In genomic region chr12:79997115-79997805, GRCh38 we compare ENCODE assay signal across 9 cellular contexts.
A peak's percentile ranks its signal among the peaks of the same experiment; 100 is the strongest.
DNase-seq lines count a peak whose midpoint lies in the region; ATAC-seq and TF ChIP-seq lines count a peak whose summit lies in the region.
"Had no signal": no experiment of that assay in that cellular context is flagged by ENCODE, and none has a peak within 500 bp of the region (broad histone marks: within the 10 kb centered on the region; RNA-seq: fewer than 3 reads in every experiment).

No MANE protein-coding gene starts in this region.

- WGBS in neuronal stem cell (ENCODE audit: extremely low coverage in 2 of 2, insufficient read length in 2 of 2, insufficient replicate concordance in 1 of 2), 2 donors: no CpG with 5 or more reads among the region's 2 CpGs

- H3K4me2 ChIP-seq in neuronal stem cell (ENCODE audit: insufficient read depth, low read length, poor library complexity, severe bottlenecking): no peak overlapping the region

- no peak overlapping the region for H2BK120ac ChIP-seq in neuronal stem cell (ENCODE audit: low read depth, low read length)

- no peak overlapping the region for H2AK5ac ChIP-seq in neuronal stem cell (ENCODE audit: low read depth, low read length)

- H4K8ac ChIP-seq in neuronal stem cell (ENCODE audit: low read depth, low read length): no peak overlapping the region

- no peak overlapping the region for H3K18ac ChIP-seq in neuronal stem cell (ENCODE audit: low read length)

- no peak overlapping the region for H3K4ac ChIP-seq in neuronal stem cell (ENCODE audit: low read length)

- H3K9me3 ChIP-seq in neuronal stem cell (replicated peaks in 1 of 2; ENCODE audit: control insufficient read depth in 2 of 2, insufficient read depth in 1 of 2, low read depth in 1 of 2, low read length in 2 of 2): no peaks in the 10 kb centered on the region

- DNase-seq in fibroblast of villous mesenchyme (ENCODE audit: low read depth) (peak; percentile 14), NCI-H748 (lab: John Stamatoyannopoulos, UW; ENCODE audit: unreplicated experiment) (no peak), NCI-H2196 (lab: John Stamatoyannopoulos, UW; ENCODE audit: unreplicated experiment) (no peak), neuronal stem cell (ENCODE audit: low spot score) (no peak), foreskin melanocyte (no peak)
- DNase-seq: activated naive CD8-positive, alpha-beta T cell treated with anti-CD3 and anti-CD28 coated beads, Interleukin-2, amount 10 ng/mL, durations not matched to agents 7 days and 5 days had no signal

- H3K36me3 ChIP-seq in neuronal stem cell (replicated peaks in 1 of 2; ENCODE audit: control insufficient read depth in 2 of 2, insufficient read depth in 2 of 2, low read length in 2 of 2): no peaks in the 10 kb centered on the region

- H2BK15ac ChIP-seq in neuronal stem cell (ENCODE audit: low read length): no peak overlapping the region

- H3K14ac ChIP-seq in neuronal stem cell (ENCODE audit: low read length): no peak overlapping the region

- no peaks in the 10 kb centered on the region for H3K4me1 ChIP-seq in neuronal stem cell (ENCODE audit: control insufficient read depth in 2 of 2, insufficient read depth in 1 of 2, low read depth in 1 of 2, low read length in 2 of 2)

- H4K91ac ChIP-seq in neuronal stem cell (ENCODE audit: low read depth, low read length, poor library complexity): no peak overlapping the region

- H3K9ac ChIP-seq in neuronal stem cell (ENCODE audit: low read depth, low read length, poor library complexity): no peak overlapping the region

- no peaks in the 10 kb centered on the region for H3K27me3 ChIP-seq in neuronal stem cell (ENCODE audit: control insufficient read depth in 3 of 3, insufficient read depth in 3 of 3, low read depth in 1 of 3, low read length in 3 of 3)

- no peak overlapping the region for H3K23ac ChIP-seq in neuronal stem cell (ENCODE audit: low read depth, low read length, poor library complexity)

- H3K79me1 ChIP-seq in neuronal stem cell (ENCODE audit: low read depth, low read length): no peaks in the 10 kb centered on the region

- no peak overlapping the region for H3K27ac ChIP-seq in neuronal stem cell (replicated peaks; ENCODE audit: low read length)

- no peak overlapping the region for H3K4me3 ChIP-seq in fibroblast of villous mesenchyme (ENCODE audit: low read depth, low read length)
- H3K4me3 ChIP-seq in neuronal stem cell (ENCODE audit: low read length in 2 of 2): no peak overlapping the region

- no peak for TF ChIP-seq CTCF in fibroblast of villous mesenchyme (IDR thresholded peaks at IDR 0.05; ENCODE audit: insufficient read depth, low read depth, low read length)

- no peak overlapping the region for H2BK12ac ChIP-seq in neuronal stem cell (ENCODE audit: low read length)

- peak; percentile 100 for ATAC-seq in GM18870 (IDR thresholded peaks at IDR 0.05; ENCODE audit: unreplicated experiment)
- peak; percentile 100 for ATAC-seq in HG02610 (IDR thresholded peaks at IDR 0.05; ENCODE audit: unreplicated experiment)
- peak; percentile 99 for ATAC-seq in HG03575 (IDR thresholded peaks at IDR 0.05; ENCODE audit: extremely low read depth, insufficient number of reproducible peaks, low FRiP score, unreplicated experiment)

- H2AFZ ChIP-seq in neuronal stem cell (ENCODE audit: low read length): no peak overlapping the region

- H2BK5ac ChIP-seq in neuronal stem cell (ENCODE audit: low read length): no peak overlapping the region
